18 cellular contexts compared by ENCODE assay signal in genomic region chr10:111119637-111120036, GRCh38. TPM values are rescaled to one million over a fixed set of nuclear protein-coding genes. Genes with fewer than 3 reads are reported as not detected.
A peak's percentile ranks its signal among the peaks of the same experiment; 100 is the strongest.
DNase-seq lines count a peak whose midpoint lies in the region; ATAC-seq and TF ChIP-seq lines count a peak whose summit lies in the region.
"Had no signal": no experiment of that assay in that cellular context is flagged by ENCODE, and none has a peak within 500 bp of the region (broad histone marks: within the 10 kb centered on the region; RNA-seq: fewer than 3 reads in every experiment).

No MANE protein-coding gene starts in this region.

- H3K9me3 ChIP-seq in H9 (ENCODE audit: control insufficient read depth, low read depth, low read length) (no peaks in the 10 kb centered on the region), upper lobe of right lung (no peaks in the 10 kb centered on the region)
- H3K9me3 ChIP-seq: HAP-1 had no signal

- H3K23ac ChIP-seq in H9 (ENCODE audit: insufficient read length, low read depth, low read length), result no peak overlapping the region

- no peak overlapping the region for H2BK15ac ChIP-seq in H9 (ENCODE audit: low read depth, low read length)

- TF ChIP-seq CTCF in H9 (conservative IDR thresholded peaks at IDR 0.05) (no peak), upper lobe of right lung (IDR thresholded peaks at IDR 0.05) (no peak)

- no peak overlapping the region for H3K9ac ChIP-seq in H9 (ENCODE audit: extremely low read depth, insufficient read length, low read length)

- no peak overlapping the region for H3K4me2 ChIP-seq in H9 (ENCODE audit: insufficient read depth, insufficient read length, low read length)
- H3K4me2 ChIP-seq: GM23338 had no signal

- no peak overlapping the region for H4K5ac ChIP-seq in H9 (ENCODE audit: insufficient read length, low read depth, low read length)

- H2AK5ac ChIP-seq in H9 (ENCODE audit: insufficient read length, low read length), result no peak overlapping the region

- no peak overlapping the region; the same call in 1 of the 2 replicates for H3K14ac ChIP-seq in H9 (ENCODE audit: insufficient read depth, low read length)

- H2BK20ac ChIP-seq in H9 (ENCODE audit: low read depth, low read length, poor library complexity, severe bottlenecking), result no peak overlapping the region

- no peaks in the 10 kb centered on the region for H3K36me3 Mint-ChIP-seq in H9 (ENCODE audit: insufficient read depth in 1 of 3, low read depth in 3 of 3)
- H3K36me3 Mint-ChIP-seq: CD14-positive monocyte; CD8-positive, alpha-beta T cell had no signal

- no peak overlapping the region for H2BK5ac ChIP-seq in H9 (ENCODE audit: insufficient read length, low read length)

- no peak overlapping the region for H4K91ac ChIP-seq in H9 (ENCODE audit: insufficient read length, low read depth, low read length)

- H3K79me1 ChIP-seq in H9 (ENCODE audit: insufficient read depth, low read depth, low read length, poor library complexity, severe bottlenecking), result no peaks in the 10 kb centered on the region

- WGBS in H9 (ENCODE audit: extremely low coverage, insufficient read length, low lambda C conversion rate), result no CpG with 5 or more reads among the region's 4 CpGs

- no peaks in the 10 kb centered on the region for H3K23me2 ChIP-seq in H9 (ENCODE audit: insufficient read length, low read depth, low read length, poor library complexity, severe bottlenecking)

- no peak overlapping the region for H2BK12ac ChIP-seq in H9 (ENCODE audit: insufficient read length, low read depth, low read length)

- H3K27ac Mint-ChIP-seq in H9, result peak overlapping the region in 1 of 3 experiments; percentile 26; a peak in 1 of 7 replicates
- H3K27ac Mint-ChIP-seq: CD8-positive, alpha-beta T cell; GM23338 had no signal

- H3K36me3 ChIP-seq in upper lobe of right lung, result no peaks in the 10 kb centered on the region
- H3K36me3 ChIP-seq: HAP-1 had no signal

- no peaks in the 10 kb centered on the region for H3K79me2 ChIP-seq in H9 (ENCODE audit: insufficient read depth, low read length)

- no peak overlapping the region for H3K56ac ChIP-seq in H9 (ENCODE audit: insufficient read length, low read depth, low read length)

- DNase-seq in activated CD8-positive, alpha-beta memory T cell treated with anti-CD3 and anti-CD28 coated beads for 24 hours, result peak; percentile 21
- DNase-seq in activated CD8-positive, alpha-beta memory T cell treated with anti-CD3 and anti-CD28 coated beads, Interleukin-2, amount 50 U/mL, for 48 hours, result no peak
- peak; percentile 7 for DNase-seq in H9
- DNase-seq in islet precursor cell, result peak; percentile 28
- peak; percentile 26 for DNase-seq in upper lobe of right lung
- no peak for DNase-seq in NCI-H2081 treated with DMSO at 0.1 percent for 48 hours (lab: John Stamatoyannopoulos, UW)
- no peak for DNase-seq in NCI-H2171 treated with DMSO at 0.1 percent for 48 hours (lab: John Stamatoyannopoulos, UW)
- DNase-seq: CD8-positive, alpha-beta T cell; COR-L47; DMS153; DMS79 treated with DMSO at 0.1 percent for 48 hours; EL had no signal

- no peak overlapping the region for H4K8ac ChIP-seq in H9 (replicated peaks; ENCODE audit: insufficient read length, low read depth, low read length)

- ATAC-seq in upper lobe of right lung, result no peak
- ATAC-seq: CD8-positive, alpha-beta T cell; GM23338; HepG2 had no signal

- no peak overlapping the region for H3K4me3 ChIP-seq in upper lobe of right lung
- H3K4me3 ChIP-seq: GM23338, HAP-1 had no signal

- H3K4me1 ChIP-seq in H9 (ENCODE audit: insufficient read depth, low read length) (no peaks in the 10 kb centered on the region), upper lobe of right lung (no peaks in the 10 kb centered on the region)
- H3K4me1 ChIP-seq: HAP-1 had no signal

- H4K20me1 ChIP-seq in H9 (ENCODE audit: control insufficient read depth, insufficient read depth, insufficient read length), result no peaks in the 10 kb centered on the region

- intact Hi-C loops in upper lobe of right lung (cut with DNase I), result no loop called here

- H3K4me1 Mint-ChIP-seq in H9, result no peaks in the 10 kb centered on the region
- H3K4me1 Mint-ChIP-seq: GM23338 had no signal

- no peak overlapping the region for H3T11ph ChIP-seq in H9 (ENCODE audit: low read length)

- H3K4ac ChIP-seq in H9 (ENCODE audit: low read depth, low read length), result no peak overlapping the region

- no peak overlapping the region for H3K4me3 Mint-ChIP-seq in H9
- H3K4me3 Mint-ChIP-seq: CD14-positive monocyte; CD8-positive, alpha-beta T cell; GM23338 had no signal

- H3K18ac ChIP-seq in H9 (ENCODE audit: insufficient read length, low read depth, low read length), result no peak overlapping the region

- H3K27ac ChIP-seq in H9 (ENCODE audit: insufficient read length, low read depth, low read length) (no peak overlapping the region), upper lobe of right lung (no peak overlapping the region)
- H3K27ac ChIP-seq: 22Rv1 had no signal

- H3K9me3 Mint-ChIP-seq in H9, result no peaks in the 10 kb centered on the region; a peak in 1 of 5 replicates
- H3K9me3 Mint-ChIP-seq: CD8-positive, alpha-beta T cell; GM23338 had no signal

- no peaks in the 10 kb centered on the region for H3K27me3 ChIP-seq in H9 (ENCODE audit: insufficient read depth, low read length)
- H3K27me3 ChIP-seq in upper lobe of right lung, result no peaks in the 10 kb centered on the region

- H2AFZ ChIP-seq in H9 (ENCODE audit: low read length), result no peak overlapping the region
- H2AFZ ChIP-seq: GM23338 had no signal

- no peak overlapping the region for H2BK120ac ChIP-seq in H9 (ENCODE audit: low read depth, low read length, poor library complexity, severe bottlenecking)

- peaks cover 4% of the 10 kb centered on the region; the same call in 1 of the 2 replicates for H3K27me3 Mint-ChIP-seq in H9 (ENCODE audit: low read depth)

RNA-seq across cellular contexts. Expression of gene ADRA2A, which starts 42.8 kb away (rescaled TPM):
- 1.4 and 1.5 TPM in 2 replicates for total RNA-seq in H9 (2021)
- total RNA-seq in upper lobe of right lung, result 4.9 TPM
- total RNA-seq: A673; CD8-positive, alpha-beta T cell; HepG2 had no signal

Comparison
In these comparisons a context has a peak if more than half of its experiments do, and no peak if none do; other contexts are left out.
1. DNase-seq: peak in activated CD8-positive, alpha-beta memory T cell treated with anti-CD3 and anti-CD28 coated beads for 24 hours (single experiment), H9 (single experiment), islet precursor cell (single experiment) and upper lobe of right lung (single experiment); none in activated CD8-positive, alpha-beta memory T cell treated with anti-CD3 and anti-CD28 coated beads, Interleukin-2, amount 50 U/mL, for 48 hours (single experiment), NCI-H2081 treated with DMSO at 0.1 percent for 48 hours (single experiment) and NCI-H2171 treated with DMSO at 0.1 percent for 48 hours (single experiment).